ENCODE assay signal across 17 cellular contexts in genomic region chr5:122532035-122532434, GRCh38.
"Had no signal": no experiment of that assay in that cellular context is flagged by ENCODE, and none has a peak within 500 bp of the region (broad histone marks: within the 10 kb centered on the region; RNA-seq: fewer than 3 reads in every experiment).

No MANE protein-coding gene starts in this region.

- H3K27ac Mint-ChIP-seq: activated CD4-positive, alpha-beta T cell treated with anti-CD3 and anti-CD28 coated beads for 36 hours; activated naive CD8-positive, alpha-beta T cell; nephron; progenitor cell of endocrine pancreas; stimulated activated naive CD8-positive, alpha-beta T cell treated with anti-CD3 and anti-CD28 coated beads, Interleukin-15, amount 100 ng/mL, for 72 hours had no signal

- H3K4me1 ChIP-seq: left lung, suprapubic skin had no signal

- H3K9me3 ChIP-seq: left lung, suprapubic skin had no signal

- ATAC-seq: activated CD4-positive, alpha-beta T cell treated with anti-CD3 and anti-CD28 coated beads for 36 hours; left lung; stimulated activated naive CD8-positive, alpha-beta T cell treated with anti-CD3 and anti-CD28 coated beads, Interleukin-15, amount 100 ng/mL, for 72 hours had no signal

- H3K36me3 ChIP-seq: left lung, suprapubic skin had no signal

- H3K27ac ChIP-seq: left lung, suprapubic skin, VCaP had no signal

- FAIRE-seq: frontal cortex, keratinocyte had no signal

- H3K36me3 Mint-ChIP-seq: activated naive CD8-positive, alpha-beta T cell had no signal

- DNase-seq: activated CD4-positive, alpha-beta T cell treated with anti-CD3 and anti-CD28 coated beads for 36 hours; activated CD4-positive, alpha-beta T cell treated with anti-CD3 and anti-CD28 coated beads, Interleukin-2, amount 50 U/mL, for 48 hours; activated gamma-delta T cell treated with Interleukin-2 at 50 U/mL for 16 hours; amygdala; hypothalamus; left lung; midbrain; stimulated activated naive CD8-positive, alpha-beta T cell treated with anti-CD3 and anti-CD28 coated beads, Interleukin-15, amount 100 ng/mL, for 72 hours; T-helper 2 cell; trophoblast cell had no signal

- H3K27me3 Mint-ChIP-seq: activated CD4-positive, alpha-beta T cell treated with anti-CD3 and anti-CD28 coated beads for 36 hours; progenitor cell of endocrine pancreas; stimulated activated naive CD8-positive, alpha-beta T cell treated with anti-CD3 and anti-CD28 coated beads, Interleukin-15, amount 100 ng/mL, for 72 hours had no signal

- H3K27me3 ChIP-seq: left lung, suprapubic skin had no signal

- H3K4me3 Mint-ChIP-seq: activated CD4-positive, alpha-beta T cell treated with anti-CD3 and anti-CD28 coated beads for 36 hours; activated naive CD8-positive, alpha-beta T cell; nephron; stimulated activated naive CD8-positive, alpha-beta T cell treated with anti-CD3 and anti-CD28 coated beads, Interleukin-15, amount 100 ng/mL, for 72 hours had no signal

- H3K4me1 Mint-ChIP-seq: activated CD4-positive, alpha-beta T cell treated with anti-CD3 and anti-CD28 coated beads for 36 hours; stimulated activated naive CD8-positive, alpha-beta T cell treated with anti-CD3 and anti-CD28 coated beads, Interleukin-15, amount 100 ng/mL, for 72 hours had no signal

- H3K4me3 ChIP-seq: left lung, suprapubic skin had no signal

- H3K9me3 Mint-ChIP-seq: nephron had no signal
